Comparison of ENCODE assay signal across 1 cellular context in the genomic region with DNA sequence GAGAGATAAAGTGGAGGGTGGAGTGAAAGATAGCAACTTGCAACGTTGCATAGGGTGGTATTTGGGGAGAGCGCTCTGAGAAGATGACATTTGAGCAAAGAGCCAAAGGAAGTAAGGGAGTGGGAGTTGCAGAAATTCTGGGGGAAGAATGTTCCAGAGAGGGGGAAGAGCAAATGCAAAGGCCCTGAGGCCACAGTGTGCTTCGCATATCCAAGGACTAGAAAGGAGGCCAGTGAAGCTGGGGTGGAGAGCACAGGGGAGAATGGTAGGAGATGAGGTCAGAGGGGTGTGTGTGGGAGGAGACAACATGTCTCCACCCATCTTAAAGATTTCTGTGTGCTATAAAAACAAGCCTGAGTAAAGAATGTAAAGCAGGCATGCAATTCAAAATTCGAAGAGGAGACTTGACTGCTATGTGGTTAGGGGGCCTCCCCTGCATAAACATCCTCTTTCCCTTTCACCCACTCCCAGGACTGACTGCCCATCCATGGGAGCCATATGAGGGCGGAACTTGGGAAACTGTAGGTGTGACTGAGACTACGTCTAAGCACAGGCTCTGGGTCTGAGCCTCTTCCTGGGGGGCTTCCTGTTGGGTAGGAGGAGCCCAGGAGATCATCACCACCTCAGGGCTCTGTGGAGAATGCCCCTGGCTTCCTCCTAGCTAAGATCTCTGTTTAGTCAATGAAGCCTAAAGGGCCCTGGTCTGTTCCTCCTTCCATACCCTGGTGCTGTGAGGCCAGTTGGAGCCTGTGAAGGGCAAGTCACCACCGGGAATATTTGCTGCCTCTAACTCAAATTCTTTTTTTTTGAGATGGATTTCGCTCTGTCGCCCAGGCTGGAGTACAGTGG.
TF ChIP-seq lines count a peak whose summit lies in the region.

No MANE protein-coding gene starts in this region.

TF ChIP-seq in K562, 482 proteins besides CTCF, POLR2A, EP300 and RAD21 (continued from another document and continues in another):
- TF ChIP-seq, protein P1, sequence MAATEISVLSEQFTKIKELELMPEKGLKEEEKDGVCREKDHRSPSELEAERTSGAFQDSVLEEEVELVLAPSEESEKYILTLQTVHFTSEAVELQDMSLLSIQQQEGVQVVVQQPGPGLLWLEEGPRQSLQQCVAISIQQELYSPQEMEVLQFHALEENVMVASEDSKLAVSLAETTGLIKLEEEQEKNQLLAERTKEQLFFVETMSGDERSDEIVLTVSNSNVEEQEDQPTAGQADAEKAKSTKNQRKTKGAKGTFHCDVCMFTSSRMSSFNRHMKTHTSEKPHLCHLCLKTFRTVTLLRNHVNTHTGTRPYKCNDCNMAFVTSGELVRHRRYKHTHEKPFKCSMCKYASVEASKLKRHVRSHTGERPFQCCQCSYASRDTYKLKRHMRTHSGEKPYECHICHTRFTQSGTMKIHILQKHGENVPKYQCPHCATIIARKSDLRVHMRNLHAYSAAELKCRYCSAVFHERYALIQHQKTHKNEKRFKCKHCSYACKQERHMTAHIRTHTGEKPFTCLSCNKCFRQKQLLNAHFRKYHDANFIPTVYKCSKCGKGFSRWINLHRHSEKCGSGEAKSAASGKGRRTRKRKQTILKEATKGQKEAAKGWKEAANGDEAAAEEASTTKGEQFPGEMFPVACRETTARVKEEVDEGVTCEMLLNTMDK (IDR thresholded peaks at IDR 0.05; ENCODE audit: borderline replicate concordance, insufficient read depth, low read depth, low read length, poor library complexity, severe bottlenecking) = no peak
- no peak for TF ChIP-seq SNIP1 (IDR thresholded peaks at IDR 0.05; ENCODE audit: low read depth)
- TF ChIP-seq, protein P2, sequence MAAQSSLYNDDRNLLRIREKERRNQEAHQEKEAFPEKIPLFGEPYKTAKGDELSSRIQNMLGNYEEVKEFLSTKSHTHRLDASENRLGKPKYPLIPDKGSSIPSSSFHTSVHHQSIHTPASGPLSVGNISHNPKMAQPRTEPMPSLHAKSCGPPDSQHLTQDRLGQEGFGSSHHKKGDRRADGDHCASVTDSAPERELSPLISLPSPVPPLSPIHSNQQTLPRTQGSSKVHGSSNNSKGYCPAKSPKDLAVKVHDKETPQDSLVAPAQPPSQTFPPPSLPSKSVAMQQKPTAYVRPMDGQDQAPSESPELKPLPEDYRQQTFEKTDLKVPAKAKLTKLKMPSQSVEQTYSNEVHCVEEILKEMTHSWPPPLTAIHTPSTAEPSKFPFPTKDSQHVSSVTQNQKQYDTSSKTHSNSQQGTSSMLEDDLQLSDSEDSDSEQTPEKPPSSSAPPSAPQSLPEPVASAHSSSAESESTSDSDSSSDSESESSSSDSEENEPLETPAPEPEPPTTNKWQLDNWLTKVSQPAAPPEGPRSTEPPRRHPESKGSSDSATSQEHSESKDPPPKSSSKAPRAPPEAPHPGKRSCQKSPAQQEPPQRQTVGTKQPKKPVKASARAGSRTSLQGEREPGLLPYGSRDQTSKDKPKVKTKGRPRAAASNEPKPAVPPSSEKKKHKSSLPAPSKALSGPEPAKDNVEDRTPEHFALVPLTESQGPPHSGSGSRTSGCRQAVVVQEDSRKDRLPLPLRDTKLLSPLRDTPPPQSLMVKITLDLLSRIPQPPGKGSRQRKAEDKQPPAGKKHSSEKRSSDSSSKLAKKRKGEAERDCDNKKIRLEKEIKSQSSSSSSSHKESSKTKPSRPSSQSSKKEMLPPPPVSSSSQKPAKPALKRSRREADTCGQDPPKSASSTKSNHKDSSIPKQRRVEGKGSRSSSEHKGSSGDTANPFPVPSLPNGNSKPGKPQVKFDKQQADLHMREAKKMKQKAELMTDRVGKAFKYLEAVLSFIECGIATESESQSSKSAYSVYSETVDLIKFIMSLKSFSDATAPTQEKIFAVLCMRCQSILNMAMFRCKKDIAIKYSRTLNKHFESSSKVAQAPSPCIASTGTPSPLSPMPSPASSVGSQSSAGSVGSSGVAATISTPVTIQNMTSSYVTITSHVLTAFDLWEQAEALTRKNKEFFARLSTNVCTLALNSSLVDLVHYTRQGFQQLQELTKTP (IDR thresholded peaks at IDR 0.05; ENCODE audit: low read depth in 1 of 2, partially characterized antibody in 2 of 2) = peak in 1 of 2 experiments; percentile 29
- TF ChIP-seq NCOA1 (IDR thresholded peaks at IDR 0.05; ENCODE audit: low read depth) = 0 out of 2 replicates have a peak, but pooled peaks have one; percentile 23
- peak; percentile 62; the same call in 1 of the 2 replicates for TF ChIP-seq HDGF (IDR thresholded peaks at IDR 0.05)
- TF ChIP-seq EP400 (IDR thresholded peaks at IDR 0.05) = peak; percentile 10; the same call in 1 of the 2 replicates
- TF ChIP-seq, protein P3, sequence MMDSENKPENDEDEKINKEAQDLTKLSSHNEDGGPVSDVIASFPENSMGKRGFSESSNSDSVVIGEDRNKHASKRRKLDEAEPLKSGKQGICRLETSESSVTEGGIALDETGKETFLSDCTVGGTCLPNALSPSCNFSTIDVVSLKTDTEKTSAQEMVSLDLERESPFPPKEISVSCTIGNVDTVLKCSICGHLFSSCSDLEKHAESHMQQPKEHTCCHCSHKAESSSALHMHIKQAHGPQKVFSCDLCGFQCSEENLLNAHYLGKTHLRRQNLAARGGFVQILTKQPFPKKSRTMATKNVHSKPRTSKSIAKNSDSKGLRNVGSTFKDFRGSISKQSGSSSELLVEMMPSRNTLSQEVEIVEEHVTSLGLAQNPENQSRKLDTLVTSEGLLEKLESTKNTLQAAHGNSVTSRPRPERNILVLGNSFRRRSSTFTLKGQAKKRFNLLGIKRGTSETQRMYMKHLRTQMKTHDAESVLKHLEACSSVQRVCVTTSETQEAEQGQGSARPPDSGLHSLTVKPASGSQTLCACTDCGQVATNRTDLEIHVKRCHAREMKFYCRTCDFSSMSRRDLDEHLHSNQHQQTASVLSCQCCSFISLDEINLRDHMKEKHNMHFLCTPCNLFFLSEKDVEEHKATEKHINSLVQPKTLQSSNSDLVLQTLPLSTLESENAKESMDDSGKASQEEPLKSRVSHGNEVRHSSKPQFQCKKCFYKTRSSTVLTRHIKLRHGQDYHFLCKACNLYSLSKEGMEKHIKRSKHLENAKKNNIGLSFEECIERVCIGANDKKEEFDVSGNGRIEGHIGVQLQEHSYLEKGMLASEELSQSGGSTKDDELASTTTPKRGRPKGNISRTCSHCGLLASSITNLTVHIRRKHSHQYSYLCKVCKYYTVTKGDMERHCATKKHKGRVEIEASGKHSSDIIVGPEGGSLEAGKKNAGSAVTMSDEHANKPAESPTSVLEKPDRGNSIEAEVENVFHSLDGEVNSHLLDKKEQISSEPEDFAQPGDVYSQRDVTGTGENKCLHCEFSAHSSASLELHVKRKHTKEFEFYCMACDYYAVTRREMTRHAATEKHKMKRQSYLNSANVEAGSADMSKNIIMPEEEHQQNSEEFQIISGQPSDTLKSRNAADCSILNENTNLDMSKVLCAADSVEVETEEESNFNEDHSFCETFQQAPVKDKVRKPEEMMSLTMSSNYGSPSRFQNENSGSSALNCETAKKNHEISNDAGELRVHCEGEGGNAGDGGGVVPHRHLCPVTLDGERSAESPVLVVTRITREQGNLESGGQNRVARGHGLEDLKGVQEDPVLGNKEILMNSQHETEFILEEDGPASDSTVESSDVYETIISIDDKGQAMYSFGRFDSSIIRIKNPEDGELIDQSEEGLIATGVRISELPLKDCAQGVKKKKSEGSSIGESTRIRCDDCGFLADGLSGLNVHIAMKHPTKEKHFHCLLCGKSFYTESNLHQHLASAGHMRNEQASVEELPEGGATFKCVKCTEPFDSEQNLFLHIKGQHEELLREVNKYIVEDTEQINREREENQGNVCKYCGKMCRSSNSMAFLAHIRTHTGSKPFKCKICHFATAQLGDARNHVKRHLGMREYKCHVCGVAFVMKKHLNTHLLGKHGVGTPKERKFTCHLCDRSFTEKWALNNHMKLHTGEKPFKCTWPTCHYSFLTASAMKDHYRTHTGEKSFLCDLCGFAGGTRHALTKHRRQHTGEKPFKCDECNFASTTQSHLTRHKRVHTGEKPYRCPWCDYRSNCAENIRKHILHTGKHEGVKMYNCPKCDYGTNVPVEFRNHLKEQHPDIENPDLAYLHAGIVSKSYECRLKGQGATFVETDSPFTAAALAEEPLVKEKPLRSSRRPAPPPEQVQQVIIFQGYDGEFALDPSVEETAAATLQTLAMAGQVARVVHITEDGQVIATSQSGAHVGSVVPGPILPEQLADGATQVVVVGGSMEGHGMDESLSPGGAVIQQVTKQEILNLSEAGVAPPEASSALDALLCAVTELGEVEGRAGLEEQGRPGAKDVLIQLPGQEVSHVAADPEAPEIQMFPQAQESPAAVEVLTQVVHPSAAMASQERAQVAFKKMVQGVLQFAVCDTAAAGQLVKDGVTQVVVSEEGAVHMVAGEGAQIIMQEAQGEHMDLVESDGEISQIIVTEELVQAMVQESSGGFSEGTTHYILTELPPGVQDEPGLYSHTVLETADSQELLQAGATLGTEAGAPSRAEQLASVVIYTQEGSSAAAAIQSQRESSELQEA (IDR thresholded peaks at IDR 0.05; ENCODE audit: low read depth) = no peak
- no peak for TF ChIP-seq MBD2 (IDR thresholded peaks at IDR 0.05; ENCODE audit: borderline replicate concordance, low read depth)
- TF ChIP-seq, protein P4, sequence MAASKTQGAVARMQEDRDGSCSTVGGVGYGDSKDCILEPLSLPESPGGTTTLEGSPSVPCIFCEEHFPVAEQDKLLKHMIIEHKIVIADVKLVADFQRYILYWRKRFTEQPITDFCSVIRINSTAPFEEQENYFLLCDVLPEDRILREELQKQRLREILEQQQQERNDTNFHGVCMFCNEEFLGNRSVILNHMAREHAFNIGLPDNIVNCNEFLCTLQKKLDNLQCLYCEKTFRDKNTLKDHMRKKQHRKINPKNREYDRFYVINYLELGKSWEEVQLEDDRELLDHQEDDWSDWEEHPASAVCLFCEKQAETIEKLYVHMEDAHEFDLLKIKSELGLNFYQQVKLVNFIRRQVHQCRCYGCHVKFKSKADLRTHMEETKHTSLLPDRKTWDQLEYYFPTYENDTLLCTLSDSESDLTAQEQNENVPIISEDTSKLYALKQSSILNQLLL (CRISPR knock-in tag; IDR thresholded peaks at IDR 0.05; ENCODE audit: borderline replicate concordance) = no peak
- TF ChIP-seq KHSRP (IDR thresholded peaks at IDR 0.05) = no peak
- peak; percentile 40; the same call in 1 of the 2 replicates for TF ChIP-seq CTBP1 (IDR thresholded peaks at IDR 0.05; ENCODE audit: borderline replicate concordance)
- TF ChIP-seq, protein P5, sequence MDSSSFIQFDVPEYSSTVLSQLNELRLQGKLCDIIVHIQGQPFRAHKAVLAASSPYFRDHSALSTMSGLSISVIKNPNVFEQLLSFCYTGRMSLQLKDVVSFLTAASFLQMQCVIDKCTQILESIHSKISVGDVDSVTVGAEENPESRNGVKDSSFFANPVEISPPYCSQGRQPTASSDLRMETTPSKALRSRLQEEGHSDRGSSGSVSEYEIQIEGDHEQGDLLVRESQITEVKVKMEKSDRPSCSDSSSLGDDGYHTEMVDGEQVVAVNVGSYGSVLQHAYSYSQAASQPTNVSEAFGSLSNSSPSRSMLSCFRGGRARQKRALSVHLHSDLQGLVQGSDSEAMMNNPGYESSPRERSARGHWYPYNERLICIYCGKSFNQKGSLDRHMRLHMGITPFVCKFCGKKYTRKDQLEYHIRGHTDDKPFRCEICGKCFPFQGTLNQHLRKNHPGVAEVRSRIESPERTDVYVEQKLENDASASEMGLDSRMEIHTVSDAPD (CRISPR knock-in tag; IDR thresholded peaks at IDR 0.05) = no peak
- TF ChIP-seq, protein P6, sequence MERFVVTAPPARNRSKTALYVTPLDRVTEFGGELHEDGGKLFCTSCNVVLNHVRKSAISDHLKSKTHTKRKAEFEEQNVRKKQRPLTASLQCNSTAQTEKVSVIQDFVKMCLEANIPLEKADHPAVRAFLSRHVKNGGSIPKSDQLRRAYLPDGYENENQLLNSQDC (CRISPR knock-in tag; IDR thresholded peaks at IDR 0.05) = no peak
- TF ChIP-seq BRF1 (IDR thresholded peaks at IDR 0.05; ENCODE audit: borderline replicate concordance, extremely low read depth, insufficient read length) = no peak
- TF ChIP-seq RBM25 (IDR thresholded peaks at IDR 0.05; ENCODE audit: low read depth, low read length, severe bottlenecking) = peak; percentile 51
- peak; percentile 70 for TF ChIP-seq JUND (IDR thresholded peaks at IDR 0.05; ENCODE audit: borderline replicate concordance, low read depth, low read length)
- peak; percentile 80; the same call in 2 of the 3 replicates for TF ChIP-seq JUND (tag; IDR thresholded peaks at IDR 0.05; ENCODE audit: borderline replicate concordance, low read depth, low read length)
- 0 out of 2 replicates have a peak, but pooled peaks have one; percentile 49 for TF ChIP-seq MYBL2 (IDR thresholded peaks at IDR 0.05; ENCODE audit: low read depth)
- TF ChIP-seq MYBL2 (CRISPR knock-in tag; IDR thresholded peaks at IDR 0.05; ENCODE audit: borderline replicate concordance) = no peak
- peak; percentile 77; the same call in 1 of the 2 replicates for TF ChIP-seq HDAC2 (IDR thresholded peaks at IDR 0.05)
- TF ChIP-seq BMI1 (IDR thresholded peaks at IDR 0.05; ENCODE audit: low read length) = no peak
- TF ChIP-seq, protein P7, sequence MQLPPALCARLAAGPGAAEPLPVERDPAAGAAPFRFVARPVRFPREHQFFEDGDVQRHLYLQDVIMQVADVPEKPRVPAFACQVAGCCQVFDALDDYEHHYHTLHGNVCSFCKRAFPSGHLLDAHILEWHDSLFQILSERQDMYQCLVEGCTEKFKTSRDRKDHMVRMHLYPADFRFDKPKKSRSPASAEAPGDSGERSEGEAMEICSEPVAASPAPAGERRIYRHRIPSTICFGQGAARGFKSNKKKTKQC (CRISPR knock-in tag; IDR thresholded peaks at IDR 0.05) = no peak
- no peak for TF ChIP-seq MEF2A (IDR thresholded peaks at IDR 0.05; ENCODE audit: control insufficient read depth, low read depth, low read length)
- TF ChIP-seq CBFB (CRISPR knock-in tag; IDR thresholded peaks at IDR 0.05) = no peak
- TF ChIP-seq, protein P8, sequence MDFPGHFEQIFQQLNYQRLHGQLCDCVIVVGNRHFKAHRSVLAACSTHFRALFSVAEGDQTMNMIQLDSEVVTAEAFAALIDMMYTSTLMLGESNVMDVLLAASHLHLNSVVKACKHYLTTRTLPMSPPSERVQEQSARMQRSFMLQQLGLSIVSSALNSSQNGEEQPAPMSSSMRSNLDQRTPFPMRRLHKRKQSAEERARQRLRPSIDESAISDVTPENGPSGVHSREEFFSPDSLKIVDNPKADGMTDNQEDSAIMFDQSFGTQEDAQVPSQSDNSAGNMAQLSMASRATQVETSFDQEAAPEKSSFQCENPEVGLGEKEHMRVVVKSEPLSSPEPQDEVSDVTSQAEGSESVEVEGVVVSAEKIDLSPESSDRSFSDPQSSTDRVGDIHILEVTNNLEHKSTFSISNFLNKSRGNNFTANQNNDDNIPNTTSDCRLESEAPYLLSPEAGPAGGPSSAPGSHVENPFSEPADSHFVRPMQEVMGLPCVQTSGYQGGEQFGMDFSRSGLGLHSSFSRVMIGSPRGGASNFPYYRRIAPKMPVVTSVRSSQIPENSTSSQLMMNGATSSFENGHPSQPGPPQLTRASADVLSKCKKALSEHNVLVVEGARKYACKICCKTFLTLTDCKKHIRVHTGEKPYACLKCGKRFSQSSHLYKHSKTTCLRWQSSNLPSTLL (IDR thresholded peaks at IDR 0.05) = 0 out of 2 replicates have a peak, but pooled peaks have one; percentile 35
